8 cellular contexts compared by ENCODE assay signal in the genomic region with DNA sequence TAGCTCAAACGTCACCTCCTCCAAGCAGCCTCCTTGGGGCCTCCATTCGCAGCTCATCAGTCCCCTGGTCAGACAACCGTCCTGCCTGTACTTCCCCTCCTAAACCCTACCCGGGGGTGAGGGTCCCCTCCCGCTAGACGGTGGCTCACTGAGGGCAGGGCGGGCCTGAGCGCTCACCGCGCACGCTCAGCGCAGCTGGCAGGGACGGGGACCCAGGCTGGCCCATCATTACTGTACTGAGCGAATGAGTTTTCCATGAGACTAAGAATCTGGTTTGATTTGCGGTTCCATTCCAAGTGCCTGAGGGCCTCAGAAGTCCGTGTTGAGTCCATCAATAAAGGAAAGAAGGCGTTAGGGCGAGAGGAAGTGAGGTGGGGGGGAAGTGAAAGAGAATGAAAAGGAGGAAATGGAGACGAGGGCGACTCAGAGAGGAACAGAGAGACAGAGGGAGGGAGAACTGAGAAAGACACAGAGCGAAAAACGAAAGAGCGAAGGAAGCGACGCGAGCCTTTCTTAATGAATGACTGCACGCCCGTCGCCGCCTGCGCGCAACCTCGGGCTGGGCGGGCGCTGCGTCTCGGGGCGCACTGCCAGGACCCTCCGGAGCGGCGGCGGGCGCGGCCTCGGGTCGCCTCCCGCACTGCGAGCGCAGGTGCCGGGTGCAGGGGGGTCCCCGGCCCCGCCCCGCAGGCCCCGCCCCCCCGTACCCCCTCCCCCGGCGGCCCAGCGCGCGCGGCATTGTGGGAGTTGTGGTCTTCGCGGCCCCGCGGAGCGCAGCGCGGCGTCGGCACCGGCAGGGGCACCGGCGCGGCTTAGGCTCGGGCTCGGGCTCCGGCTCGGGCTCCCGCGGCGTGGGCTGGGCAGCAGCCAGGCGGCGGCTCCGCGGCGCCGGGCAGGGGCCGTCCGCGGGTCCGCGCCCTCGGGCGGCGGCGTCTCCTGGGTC. TPM values are rescaled to one million over a fixed set of nuclear protein-coding genes. Genes with fewer than 3 reads are reported as not detected.
DNase-seq lines count a peak whose midpoint lies in the region; ATAC-seq lines count a peak whose summit lies in the region.

Gene ASPHD2 (plus strand): TSS at position 746 of the 943 bp plus-strand sequence. CDS start 4,356 bp downstream, outside the sequence.

- H3K14ac ChIP-seq in mesenchymal stem cell (ENCODE audit: low read length in 2 of 2), result peak within 1 kb of the TSS in 1 of 2 experiments; percentile 61

- H3K9ac ChIP-seq in mesenchymal stem cell (ENCODE audit: low read length), result peak within 1 kb of the TSS; percentile 91

- peaks cover 3% of the 10 kb centered on the region for H3K36me3 ChIP-seq in ectodermal cell (ENCODE audit: control insufficient read depth, insufficient read depth, low read length)
- H3K36me3 ChIP-seq in mesenchymal stem cell (ENCODE audit: control insufficient read depth in 1 of 2, insufficient read depth in 2 of 2, low read depth in 1 of 2, low read length in 2 of 2), result peaks cover 0 to 5% of the 10 kb centered on the region in 2 experiments

- DNase-seq in Ammon's horn (ENCODE audit: low spot score), result peak; percentile 71
- DNase-seq in NCI-H774 (lab: John Stamatoyannopoulos, UW), result peak; percentile 29
- peak; percentile 82 for DNase-seq in activated CD4-positive, alpha-beta memory T cell treated with anti-CD3 and anti-CD28 coated beads, Interleukin-2, amount 10 ng/mL, durations not matched to agents 7 days and 5 days
- DNase-seq in mesenchymal stem cell, result peak; percentile 76
- peak; percentile 55 for DNase-seq in stimulated activated CD8-positive, alpha-beta memory T cell treated with anti-CD3 and anti-CD28 coated beads, Interleukin-12 subunit alpha, Interleukin-12 subunit beta, amount 100 ng/mL, for 1 hour (ENCODE audit: low read depth)

- H3K18ac ChIP-seq in mesenchymal stem cell (ENCODE audit: low read depth in 1 of 2, low read length in 2 of 2), result peak within 1 kb of the TSS in 1 of 2 experiments; percentile 54

- CTCF ChIA-PET in activated CD4-positive, alpha-beta memory T cell treated with anti-CD3 and anti-CD28 coated beads, Interleukin-2, amount 10 ng/mL, durations not matched to agents 7 days and 5 days (lab: Charles Lee), result interaction anchor here (1.0 to 1.2 kb wide), 2 partner anchors 74 to 244 kb away, joined by 3 to 5 read pairs; no protein-coding TSS in a partner anchor

- H3K4me1 ChIP-seq in ectodermal cell (ENCODE audit: control insufficient read depth, insufficient read depth, low read length) (peaks cover 22% of the 10 kb centered on the region), mesenchymal stem cell (ENCODE audit: control insufficient read depth, insufficient read depth, low read depth, low read length) (peaks cover 14% of the 10 kb centered on the region)

- POLR2A ChIA-PET in activated CD4-positive, alpha-beta memory T cell treated with anti-CD3 and anti-CD28 coated beads, Interleukin-2, amount 10 ng/mL, durations not matched to agents 7 days and 5 days (lab: Charles Lee), result interaction anchor here (0.7 to 4.1 kb wide), 11 partner anchors 9 to 245 kb away, joined by 3 to 45 read pairs (median 4); partner anchors contain the start of genes HPS4 and SRRD

- H2BK12ac ChIP-seq in mesenchymal stem cell (ENCODE audit: low read length in 2 of 2), result peak within 1 kb of the TSS in 1 of 2 experiments; percentile 58

- H3K4me3 Mint-ChIP-seq in activated CD4-positive, alpha-beta memory T cell treated with anti-CD3 and anti-CD28 coated beads, Interleukin-2, amount 10 ng/mL, durations not matched to agents 7 days and 5 days, result peak within 1 kb of the TSS; percentile 93

- H3K36me3 Mint-ChIP-seq in activated CD4-positive, alpha-beta memory T cell treated with anti-CD3 and anti-CD28 coated beads, Interleukin-2, amount 10 ng/mL, durations not matched to agents 7 days and 5 days (ENCODE audit: low read depth), result peaks cover 8% of the 10 kb centered on the region

- peak within 1 kb of the TSS; percentile 97 for H3K27ac Mint-ChIP-seq in activated CD4-positive, alpha-beta memory T cell treated with anti-CD3 and anti-CD28 coated beads, Interleukin-2, amount 10 ng/mL, durations not matched to agents 7 days and 5 days

- H3K27me3 Mint-ChIP-seq in activated CD4-positive, alpha-beta memory T cell treated with anti-CD3 and anti-CD28 coated beads, Interleukin-2, amount 10 ng/mL, durations not matched to agents 7 days and 5 days, result peaks cover 10% of the 10 kb centered on the region

- no peak within 1 kb of the TSS for H2BK120ac ChIP-seq in mesenchymal stem cell (ENCODE audit: low read depth, low read length)

- H3K4me1 Mint-ChIP-seq in activated CD4-positive, alpha-beta memory T cell treated with anti-CD3 and anti-CD28 coated beads, Interleukin-2, amount 10 ng/mL, durations not matched to agents 7 days and 5 days, result peaks cover 50% of the 10 kb centered on the region

- peaks cover 13% of the 10 kb centered on the region for H3K79me1 ChIP-seq in mesenchymal stem cell (replicated peaks; ENCODE audit: low read length, poor library complexity, severe bottlenecking)

- H3K4me2 ChIP-seq in mesenchymal stem cell (ENCODE audit: low read length, poor library complexity, severe bottlenecking), result peak within 1 kb of the TSS; percentile 94

- 2% methylated on average over 96 of the region's 96 CpGs for WGBS in ectodermal cell, 2 experiments
- WGBS in mesenchymal stem cell, result 2% methylated on average over 62 of the region's 96 CpGs

- ATAC-seq in GM19043 (IDR thresholded peaks at IDR 0.05; ENCODE audit: low read depth, unreplicated experiment), result peak; percentile 68
- ATAC-seq in HG03280 (IDR thresholded peaks at IDR 0.05; ENCODE audit: unreplicated experiment), result peak; percentile 72

- H2AK5ac ChIP-seq in mesenchymal stem cell (ENCODE audit: low read length, severe bottlenecking), result peak within 1 kb of the TSS; percentile 49

- peak within 1 kb of the TSS; percentile 87 for H2AFZ ChIP-seq in mesenchymal stem cell (ENCODE audit: low read depth, low read length)

- peak within 1 kb of the TSS in 1 of 2 experiments; percentile 23 for H3K23ac ChIP-seq in mesenchymal stem cell (ENCODE audit: low read length in 2 of 2)

- H2BK5ac ChIP-seq in mesenchymal stem cell (ENCODE audit: low read depth, low read length, poor library complexity, severe bottlenecking), result no peak within 1 kb of the TSS

- H3K27me3 ChIP-seq in ectodermal cell (ENCODE audit: control insufficient read depth, insufficient read depth, low read length, poor library complexity, severe bottlenecking), result peaks cover 26% of the 10 kb centered on the region
- peaks cover 9 to 30% of the 10 kb centered on the region in 2 experiments for H3K27me3 ChIP-seq in mesenchymal stem cell (ENCODE audit: control insufficient read depth in 1 of 2, insufficient read depth in 1 of 2, low read length in 2 of 2)

- peaks cover 1% of the 10 kb centered on the region for H3K9me3 Mint-ChIP-seq in activated CD4-positive, alpha-beta memory T cell treated with anti-CD3 and anti-CD28 coated beads, Interleukin-2, amount 10 ng/mL, durations not matched to agents 7 days and 5 days

- H3K4me3 ChIP-seq in ectodermal cell (ENCODE audit: insufficient read depth, low read depth, low read length) (peak within 1 kb of the TSS; percentile 53), mesenchymal stem cell (ENCODE audit: insufficient read depth in 1 of 2, low read depth in 1 of 2, low read length in 2 of 2) (peak within 1 kb of the TSS; percentile 69 to 93)

- peak within 1 kb of the TSS; percentile 85 for H4K8ac ChIP-seq in mesenchymal stem cell (ENCODE audit: low read length)

- H3K27ac ChIP-seq in ectodermal cell (ENCODE audit: insufficient read depth, low read depth, low read length, poor library complexity, severe bottlenecking) (peak within 1 kb of the TSS; percentile 41), mesenchymal stem cell (ENCODE audit: low read length, poor library complexity, severe bottlenecking) (peak within 1 kb of the TSS; percentile 48)

- H4K91ac ChIP-seq in mesenchymal stem cell (ENCODE audit: low read length), result peak within 1 kb of the TSS; percentile 25

- H3K4ac ChIP-seq in mesenchymal stem cell (ENCODE audit: low read depth in 1 of 2, low read length in 2 of 2), result no peak within 1 kb of the TSS

- H2BK15ac ChIP-seq in mesenchymal stem cell (ENCODE audit: low read depth, poor library complexity, severe bottlenecking), result peak within 1 kb of the TSS; percentile 54

- H3K9me3 ChIP-seq in ectodermal cell (ENCODE audit: control insufficient read depth, low read length), result no peaks in the 10 kb centered on the region
- peaks cover 2% of the 10 kb centered on the region for H3K9me3 ChIP-seq in mesenchymal stem cell (ENCODE audit: control insufficient read depth, low read length)

RNA-seq across cellular contexts. Expression of gene ASPHD2, which starts in this region (rescaled TPM):
- total RNA-seq in activated CD4-positive, alpha-beta memory T cell treated with anti-CD3 and anti-CD28 coated beads, Interleukin-2, amount 10 ng/mL, durations not matched to agents 7 days and 5 days, result 10 to 100 TPM; 11.8 to 12.7 TPM
- 9.5 TPM for polyA plus RNA-seq in ectodermal cell (2013, experiment 1 of 4)
- 9.7 TPM for polyA plus RNA-seq in ectodermal cell (2013, experiment 2 of 4)
- polyA plus RNA-seq in ectodermal cell (2013, experiment 3 of 4), result 7.3 TPM
- 8.1 TPM for polyA plus RNA-seq in ectodermal cell (2013, experiment 4 of 4)
- polyA plus RNA-seq in mesenchymal stem cell (2013, experiment 1 of 2), result 0.32 TPM
- 0.26 TPM for polyA plus RNA-seq in mesenchymal stem cell (2013, experiment 2 of 2)

Comparison
In these comparisons a context has a peak if more than half of its experiments do, and no peak if none do; other contexts are left out.
1. Peak in every context shown above with its lines: DNase-seq, ATAC-seq, H3K4me3 ChIP-seq and H3K27ac ChIP-seq.
2. DNase-seq: peak in every context shown above with its lines; median percentile 82 in activated CD4-positive, alpha-beta memory T cell treated with anti-CD3 and anti-CD28 coated beads, Interleukin-2, amount 10 ng/mL, durations not matched to agents 7 days and 5 days; 76 in mesenchymal stem cell; 71 in Ammon's horn; 55 in stimulated activated CD8-positive, alpha-beta memory T cell treated with anti-CD3 and anti-CD28 coated beads, Interleukin-12 subunit alpha, Interleukin-12 subunit beta, amount 100 ng/mL, for 1 hour; 29 in NCI-H774.